In the genomic region with DNA sequence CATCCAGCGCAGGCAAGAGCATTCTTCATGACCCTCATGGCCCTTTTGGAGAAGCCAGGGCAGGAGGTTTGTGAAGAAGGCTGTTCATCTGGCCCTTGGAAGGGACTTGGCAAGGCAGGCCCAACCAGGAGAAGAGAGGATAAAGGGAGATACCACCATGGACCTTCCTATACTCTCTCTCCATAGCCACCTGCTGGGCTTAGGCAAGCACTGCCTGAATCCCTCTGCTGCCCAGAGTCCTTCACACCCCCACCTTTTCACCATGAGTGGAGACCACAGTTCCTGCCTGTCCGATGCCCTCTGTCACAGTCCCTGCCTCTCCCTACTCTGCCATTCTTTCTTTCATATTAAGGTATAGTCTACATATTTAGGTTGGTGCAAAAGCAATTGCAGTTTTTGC, we compare ENCODE assay signal across 10 cellular contexts. TPM values are rescaled to one million over a fixed set of nuclear protein-coding genes. Genes with fewer than 3 reads are reported as not detected.
DNase-seq lines count a peak whose midpoint lies in the region; ATAC-seq, FAIRE-seq and TF ChIP-seq lines count a peak whose summit lies in the region.
"Had no signal": no experiment of that assay in that cellular context is flagged by ENCODE, and none has a peak within 500 bp of the region (broad histone marks: within the 10 kb centered on the region; RNA-seq: fewer than 3 reads in every experiment).

No MANE protein-coding gene starts in this region.

- no peak overlapping the region for H3K27ac ChIP-seq in prostate gland

- H3K27me3 ChIP-seq in prostate gland (replicated peaks; ENCODE audit: insufficient read depth) = no peaks in the 10 kb centered on the region

- H3K4me3 ChIP-seq in AG10803 (ENCODE audit: low read length) = no peak overlapping the region
- no peak overlapping the region for H3K4me3 ChIP-seq in prostate gland

- H3K9me3 ChIP-seq in prostate gland = no peaks in the 10 kb centered on the region

- FAIRE-seq in GM18507 (lab: Jason Lieb, UNC) = peak; percentile 49

- TF ChIP-seq CTCF in AG10803 (conservative IDR thresholded peaks at IDR 0.05; ENCODE audit: low read length) (peak; percentile 38), prostate gland (IDR thresholded peaks at IDR 0.05) (peak in 1 of 4 experiments; percentile 16)

- H3K36me3 ChIP-seq in prostate gland = no peaks in the 10 kb centered on the region

- ATAC-seq in HG02759 (IDR thresholded peaks at IDR 0.05; ENCODE audit: unreplicated experiment) = no peak
- ATAC-seq in HG03378 (IDR thresholded peaks at IDR 0.05; ENCODE audit: unreplicated experiment) = no peak

- DNase-seq in AG10803 (ENCODE audit: low read depth) (no peak), GM18507 (ENCODE audit: extremely low spot score, insufficient read length, low read depth) (no peak), SHP77 treated with DMSO at 0.1 percent for 48 hours (lab: John Stamatoyannopoulos, UW) (peak; percentile 36), iPS-NIHi11 (ENCODE audit: low spot score) (peak; percentile 40), C1 segment of cervical spinal cord (lab: John Stamatoyannopoulos, UW) (no peak), prostate gland (ENCODE audit: low spot score) (no peak)
- DNase-seq: activated CD4-positive, alpha-beta T cell treated with anti-CD3 and anti-CD28 coated beads, Interleukin-2, amount 10 ng/mL, durations not matched to agents 24 days and 14 days; NCI-H2107 had no signal

- WGBS in prostate gland = 94% methylated on average over 2 of the region's 2 CpGs

- TF ChIP-seq POLR2A in prostate gland (IDR thresholded peaks at IDR 0.05) = no peak

- intact Hi-C loops in prostate gland (cut with DNase I) = no loop called here

- H3K4me1 ChIP-seq in prostate gland (replicated peaks) = no peaks in the 10 kb centered on the region

RNA-seq across cellular contexts. Expression of gene SFMBT1, which starts 10.6 kb away (rescaled TPM):
- 10 to 100 TPM; 35.3 to 37.4 TPM for total RNA-seq in prostate gland

Comparison
In these comparisons a context has a peak if more than half of its experiments do, and no peak if none do; other contexts are left out.
1. DNase-seq: peak in SHP77 treated with DMSO at 0.1 percent for 48 hours (single experiment) and iPS-NIHi11 (single experiment); none in AG10803 (single experiment), GM18507 (single experiment), C1 segment of cervical spinal cord (0 of 14) and prostate gland (single experiment).